Comparison of ENCODE assay signal across 1 cellular context in the genomic region with DNA sequence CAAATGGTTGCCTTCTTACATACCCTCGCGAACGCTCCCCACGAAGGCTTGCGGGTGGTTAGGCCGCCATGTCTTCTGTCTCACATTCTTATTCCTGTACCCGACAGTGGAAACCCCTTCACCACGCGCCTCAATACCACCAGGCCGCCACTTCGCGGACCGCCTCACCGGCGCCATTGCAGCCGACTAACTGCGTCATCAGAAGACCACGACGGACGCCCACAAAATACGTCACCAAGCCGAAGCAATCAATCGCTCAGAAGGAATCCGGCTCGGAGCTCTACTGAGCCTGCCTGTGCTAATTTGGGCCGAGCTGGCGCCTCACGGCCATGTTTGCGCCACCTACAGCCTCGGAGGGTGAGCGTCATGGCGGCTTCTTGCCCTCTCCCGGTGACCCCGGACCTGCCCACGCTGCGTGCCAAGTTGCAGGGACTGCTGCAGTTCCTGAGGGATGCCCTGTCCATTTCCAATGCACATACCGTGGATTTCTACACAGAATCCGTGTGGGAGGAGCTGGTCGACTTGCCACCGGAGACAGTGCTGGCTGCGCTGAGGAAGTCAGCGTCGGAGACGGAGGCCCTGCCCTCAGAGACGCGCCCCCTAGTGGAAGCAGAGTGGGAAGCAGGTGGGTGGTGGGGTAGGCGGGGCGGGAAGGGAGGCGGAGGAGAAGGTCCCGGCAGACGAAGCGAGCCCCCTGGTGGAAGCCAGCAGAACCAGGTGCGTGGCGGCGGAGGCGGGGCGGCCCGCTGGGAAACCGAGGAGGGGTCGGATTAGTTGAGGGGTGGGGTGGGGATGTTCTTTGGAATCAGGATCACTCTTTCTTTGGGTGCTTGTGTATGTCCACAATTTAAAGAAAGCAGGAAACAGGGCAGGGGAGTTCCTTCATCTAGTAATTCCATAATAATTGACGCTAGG.
TF ChIP-seq lines count a peak whose summit lies in the region.

A gene with protein sequence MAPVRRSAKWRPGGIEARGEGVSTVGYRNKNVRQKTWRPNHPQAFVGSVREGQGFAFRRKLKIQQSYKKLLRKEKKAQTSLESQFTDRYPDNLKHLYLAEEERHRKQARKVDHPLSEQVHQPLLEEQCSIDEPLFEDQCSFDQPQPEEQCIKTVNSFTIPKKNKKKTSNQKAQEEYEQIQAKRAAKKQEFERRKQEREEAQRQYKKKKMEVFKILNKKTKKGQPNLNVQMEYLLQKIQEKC (minus strand): TSS at position 188 of the 915 bp plus-strand sequence. CDS start 11 bp downstream, at position 177.
A gene with protein sequence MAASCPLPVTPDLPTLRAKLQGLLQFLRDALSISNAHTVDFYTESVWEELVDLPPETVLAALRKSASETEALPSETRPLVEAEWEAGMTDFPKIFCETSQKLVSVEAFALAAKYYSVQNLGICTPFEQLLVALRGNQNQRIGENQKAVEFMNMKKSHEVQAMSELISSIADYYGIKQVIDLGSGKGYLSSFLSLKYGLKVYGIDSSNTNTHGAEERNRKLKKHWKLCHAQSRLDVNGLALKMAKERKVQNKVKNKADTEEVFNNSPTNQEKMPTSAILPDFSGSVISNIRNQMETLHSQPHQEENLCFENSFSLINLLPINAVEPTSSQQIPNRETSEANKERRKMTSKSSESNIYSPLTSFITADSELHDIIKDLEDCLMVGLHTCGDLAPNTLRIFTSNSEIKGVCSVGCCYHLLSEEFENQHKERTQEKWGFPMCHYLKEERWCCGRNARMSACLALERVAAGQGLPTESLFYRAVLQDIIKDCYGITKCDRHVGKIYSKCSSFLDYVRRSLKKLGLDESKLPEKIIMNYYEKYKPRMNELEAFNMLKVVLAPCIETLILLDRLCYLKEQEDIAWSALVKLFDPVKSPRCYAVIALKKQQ (plus strand): TSS at position 330 of the 915 bp plus-strand sequence. CDS start 37 bp downstream, at position 367.

TF ChIP-seq in HepG2, 621 proteins besides CTCF, POLR2A, EP300 and RAD21 (continued from another document):
- TF ChIP-seq MED1 (CRISPR knock-in tag; IDR thresholded peaks at IDR 0.05) (peak; percentile 90), HOXA3 (CRISPR knock-in tag; IDR thresholded peaks at IDR 0.05) (peak; percentile 99), ZNF550 (CRISPR knock-in tag; IDR thresholded peaks at IDR 0.05; ENCODE audit: borderline replicate concordance) (0 out of 2 replicates have a peak, but pooled peaks have one; percentile 74), RBM39 (IDR thresholded peaks at IDR 0.05; ENCODE audit: low read depth, low read length, poor library complexity, severe bottlenecking) (peak; percentile 100), ZMYM4 (CRISPR knock-in tag; IDR thresholded peaks at IDR 0.05) (peak; percentile 100), NRL (CRISPR knock-in tag; IDR thresholded peaks at IDR 0.05; ENCODE audit: borderline replicate concordance) (peak; percentile 84; the same call in 1 of the 2 replicates), KDM5B (CRISPR knock-in tag; IDR thresholded peaks at IDR 0.05; ENCODE audit: borderline replicate concordance) (peak; percentile 82), RBAK (CRISPR knock-in tag; IDR thresholded peaks at IDR 0.05) (no peak), MYC (CRISPR knock-in tag; IDR thresholded peaks at IDR 0.05; ENCODE audit: borderline replicate concordance) (peak; percentile 91), SUZ12 (IDR thresholded peaks at IDR 0.05; ENCODE audit: low read depth, low read length) (no peak), ZFX (CRISPR knock-in tag; IDR thresholded peaks at IDR 0.05; ENCODE audit: low read depth) (peak; percentile 92), ZNF619 (CRISPR knock-in tag; IDR thresholded peaks at IDR 0.05) (peak; percentile 89; the same call in 1 of the 2 replicates), ZFP90 (CRISPR knock-in tag; IDR thresholded peaks at IDR 0.05; ENCODE audit: borderline replicate concordance) (peak; percentile 91; the same call in 1 of the 2 replicates), SP1 (IDR thresholded peaks at IDR 0.05) (no peak), SP1 (CRISPR knock-in tag; IDR thresholded peaks at IDR 0.05) (peak; percentile 74), POGZ (CRISPR knock-in tag; IDR thresholded peaks at IDR 0.05) (peak; percentile 99), ZEB1 (IDR thresholded peaks at IDR 0.05; ENCODE audit: insufficient replicate concordance, low read depth) (no peak), PRMT3 (CRISPR knock-in tag; IDR thresholded peaks at IDR 0.05; ENCODE audit: borderline replicate concordance, low read depth) (no peak), JUND (CRISPR knock-in tag; IDR thresholded peaks at IDR 0.05) (peak; percentile 51; the same call in 1 of the 2 replicates), PHF8 (CRISPR knock-in tag; IDR thresholded peaks at IDR 0.05) (peak; percentile 95), ZNF816 (CRISPR knock-in tag; IDR thresholded peaks at IDR 0.05; ENCODE audit: borderline replicate concordance) (peak; percentile 59; the same call in 1 of the 2 replicates), SSRP1 (CRISPR knock-in tag; IDR thresholded peaks at IDR 0.05) (peak; percentile 50; the same call in 1 of the 2 replicates)
- TF ChIP-seq, protein P1, sequence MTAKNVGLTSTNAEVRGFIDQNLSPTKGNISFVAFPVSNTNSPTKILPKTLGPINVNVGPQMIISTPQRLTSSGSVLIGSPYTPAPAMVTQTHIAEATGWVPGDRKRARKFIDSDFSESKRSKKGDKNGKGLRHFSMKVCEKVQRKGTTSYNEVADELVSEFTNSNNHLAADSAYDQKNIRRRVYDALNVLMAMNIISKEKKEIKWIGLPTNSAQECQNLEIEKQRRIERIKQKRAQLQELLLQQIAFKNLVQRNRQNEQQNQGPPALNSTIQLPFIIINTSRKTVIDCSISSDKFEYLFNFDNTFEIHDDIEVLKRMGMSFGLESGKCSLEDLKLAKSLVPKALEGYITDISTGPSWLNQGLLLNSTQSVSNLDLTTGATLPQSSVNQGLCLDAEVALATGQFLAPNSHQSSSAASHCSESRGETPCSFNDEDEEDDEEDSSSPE (CRISPR knock-in tag; IDR thresholded peaks at IDR 0.05), result peak; percentile 80
- TF ChIP-seq, protein P2, sequence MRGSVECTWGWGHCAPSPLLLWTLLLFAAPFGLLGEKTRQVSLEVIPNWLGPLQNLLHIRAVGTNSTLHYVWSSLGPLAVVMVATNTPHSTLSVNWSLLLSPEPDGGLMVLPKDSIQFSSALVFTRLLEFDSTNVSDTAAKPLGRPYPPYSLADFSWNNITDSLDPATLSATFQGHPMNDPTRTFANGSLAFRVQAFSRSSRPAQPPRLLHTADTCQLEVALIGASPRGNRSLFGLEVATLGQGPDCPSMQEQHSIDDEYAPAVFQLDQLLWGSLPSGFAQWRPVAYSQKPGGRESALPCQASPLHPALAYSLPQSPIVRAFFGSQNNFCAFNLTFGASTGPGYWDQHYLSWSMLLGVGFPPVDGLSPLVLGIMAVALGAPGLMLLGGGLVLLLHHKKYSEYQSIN (CRISPR knock-in tag; IDR thresholded peaks at IDR 0.05; ENCODE audit: borderline replicate concordance), result no peak
